In the genomic region with DNA sequence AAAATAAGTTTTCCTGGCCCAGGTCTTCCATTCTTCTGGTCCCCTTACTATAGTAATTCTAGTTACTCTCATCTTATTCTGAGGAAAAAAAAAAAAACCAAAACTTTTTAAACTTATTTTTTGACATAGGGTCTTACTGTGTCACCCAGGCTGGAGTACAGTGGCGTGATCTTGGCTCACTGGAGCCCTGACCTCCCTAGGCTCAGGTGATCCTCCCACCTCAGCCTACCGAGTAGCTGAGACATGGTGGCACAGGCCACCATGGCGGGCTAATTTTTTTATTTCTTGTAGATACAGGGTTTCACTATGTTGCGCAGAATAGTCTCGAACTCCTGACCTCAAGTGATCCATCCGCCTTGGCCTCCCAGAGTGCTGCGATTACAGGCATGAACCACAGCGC, we compare ENCODE assay signal across 20 cellular contexts. TPM values are rescaled to one million over a fixed set of nuclear protein-coding genes. Genes with fewer than 3 reads are reported as not detected.
DNase-seq lines count a peak whose midpoint lies in the region; ATAC-seq and TF ChIP-seq lines count a peak whose summit lies in the region.
"Had no signal": no experiment of that assay in that cellular context is flagged by ENCODE, and none has a peak within 500 bp of the region (broad histone marks: within the 10 kb centered on the region; RNA-seq: fewer than 3 reads in every experiment).

No MANE protein-coding gene starts in this region.

- peaks cover 80% of the 10 kb centered on the region for H3K36me3 ChIP-seq in cardiac muscle cell
- peaks cover 44% of the 10 kb centered on the region for H3K36me3 ChIP-seq in right atrium auricular region
- H3K36me3 ChIP-seq in HUES48 (ENCODE audit: control insufficient read depth, insufficient read depth, low read length), result peaks cover 91% of the 10 kb centered on the region

- H3K4me1 Mint-ChIP-seq in progenitor cell of endocrine pancreas (ENCODE audit: low read depth), result no peaks in the 10 kb centered on the region
- H3K4me1 Mint-ChIP-seq: CD14-positive monocyte; CD8-positive, alpha-beta memory T cell had no signal

- H3K4me1 ChIP-seq in cardiac muscle cell (ENCODE audit: low read depth) (no peaks in the 10 kb centered on the region), right atrium auricular region (no peaks in the 10 kb centered on the region), HUES48 (ENCODE audit: control insufficient read depth, insufficient read depth, low read length) (no peaks in the 10 kb centered on the region)
- H3K4me1 ChIP-seq: BE2C; BLaER1 treated with 17β-estradiol and CSF1 and Interleukin-3, amounts not matched to agents 10 nM and 100 nM had no signal

- no peak overlapping the region for H3K9ac ChIP-seq in HUES48 (ENCODE audit: low read depth, low read length)
- H3K9ac ChIP-seq: BLaER1 treated with 17β-estradiol and CSF1 and Interleukin-3, amounts not matched to agents 10 nM and 100 nM had no signal

- H3K27me3 ChIP-seq in cardiac muscle cell, result no peaks in the 10 kb centered on the region
- H3K27me3 ChIP-seq in right atrium auricular region, result no peaks in the 10 kb centered on the region
- H3K27me3 ChIP-seq in HUES48 (ENCODE audit: control insufficient read depth, insufficient read depth, low read length), result no peaks in the 10 kb centered on the region
- H3K27me3 ChIP-seq: BE2C; BLaER1 treated with 17β-estradiol and CSF1 and Interleukin-3, amounts not matched to agents 10 nM and 100 nM had no signal

- ATAC-seq in HG03039 (IDR thresholded peaks at IDR 0.05; ENCODE audit: unreplicated experiment), result no peak
- ATAC-seq: GM12878 had no signal

- H3K4me3 Mint-ChIP-seq in progenitor cell of endocrine pancreas (ENCODE audit: low read depth), result no peak overlapping the region
- H3K4me3 Mint-ChIP-seq: CD14-positive monocyte; CD4-positive, alpha-beta T cell had no signal

- H3K9me3 Mint-ChIP-seq in progenitor cell of endocrine pancreas (ENCODE audit: low read depth), result no peaks in the 10 kb centered on the region
- H3K9me3 Mint-ChIP-seq: CD14-positive monocyte; CD4-positive, alpha-beta T cell; CD8-positive, alpha-beta memory T cell had no signal

- H3K27me3 Mint-ChIP-seq in progenitor cell of endocrine pancreas, result no peaks in the 10 kb centered on the region
- H3K27me3 Mint-ChIP-seq: CD4-positive, alpha-beta T cell; CD8-positive, alpha-beta memory T cell had no signal

- no peak for DNase-seq in cardiac muscle cell (ENCODE audit: low read depth in 1 of 2, low spot score in 1 of 2)
- DNase-seq in right atrium auricular region (ENCODE audit: low spot score), result no peak
- DNase-seq in progenitor cell of endocrine pancreas (ENCODE audit: low spot score, unreplicated experiment), result no peak
- no peak for DNase-seq in AG08396 (ENCODE audit: low spot score)
- DNase-seq: AML-193; BE2C; CD4-positive, alpha-beta T cell; CD8-positive, alpha-beta memory T cell; DMS 273 treated with DMSO at 0.1 percent for 48 hours; DMS79; EL; GDM1; GOT3; H7; HCEC 1CT had no signal

- H3K9me3 ChIP-seq in cardiac muscle cell (ENCODE audit: low read depth), result no peaks in the 10 kb centered on the region
- no peaks in the 10 kb centered on the region for H3K9me3 ChIP-seq in right atrium auricular region
- no peaks in the 10 kb centered on the region for H3K9me3 ChIP-seq in HUES48 (ENCODE audit: control insufficient read depth, insufficient read depth, low read length)
- H3K9me3 ChIP-seq: BE2C; BLaER1 treated with 17β-estradiol and CSF1 and Interleukin-3, amounts not matched to agents 10 nM and 100 nM had no signal

- peak overlapping the region; percentile 62 for H3K27ac Mint-ChIP-seq in progenitor cell of endocrine pancreas
- H3K27ac Mint-ChIP-seq: CD4-positive, alpha-beta T cell had no signal

- TF ChIP-seq CTCF in cardiac muscle cell (IDR thresholded peaks at IDR 0.05; ENCODE audit: low read depth, low read length) (no peak), right atrium auricular region (IDR thresholded peaks at IDR 0.05) (no peak), progenitor cell of endocrine pancreas (IDR thresholded peaks at IDR 0.05; ENCODE audit: unreplicated experiment) (no peak)

- peaks cover 20% of the 10 kb centered on the region for H3K36me3 Mint-ChIP-seq in progenitor cell of endocrine pancreas (ENCODE audit: insufficient read depth)

- no peak overlapping the region for H3K4me3 ChIP-seq in cardiac muscle cell
- no peak overlapping the region for H3K4me3 ChIP-seq in right atrium auricular region
- no peak overlapping the region for H3K4me3 ChIP-seq in HUES48 (ENCODE audit: low read depth, low read length)
- H3K4me3 ChIP-seq: BLaER1 treated with 17β-estradiol and CSF1 and Interleukin-3, amounts not matched to agents 10 nM and 100 nM; GM12878 had no signal

- H3K27ac ChIP-seq in cardiac muscle cell (peak overlapping the region; percentile 10), right atrium auricular region (no peak overlapping the region), HUES48 (ENCODE audit: low read depth, low read length) (peak overlapping the region; percentile 29)
- H3K27ac ChIP-seq: BLaER1 treated with 17β-estradiol and CSF1 and Interleukin-3, amounts not matched to agents 10 nM and 100 nM had no signal

RNA-seq across cellular contexts. Expression of a gene that starts 38.4 kb away (rescaled TPM):
- total RNA-seq in cardiac muscle cell (107 and 147 TPM in 2 replicates), right atrium auricular region (10 to 100 TPM; 14.5 to 23.9 TPM), progenitor cell of endocrine pancreas (47.3 and 47.6 TPM in 2 replicates)
- polyA plus RNA-seq in cardiac muscle cell, result 46.2 and 65.2 TPM in 2 replicates

RNA-seq across cellular contexts. Expression of a gene that starts 49.7 kb away (rescaled TPM):
- total RNA-seq in cardiac muscle cell, result 41.0 and 77.6 TPM in 2 replicates
- 101 and 130 TPM in 2 replicates for polyA plus RNA-seq in cardiac muscle cell
- total RNA-seq in right atrium auricular region, result 10 to 100 TPM; 21.4 to 21.7 TPM
- 82.3 and 85.7 TPM in 2 replicates for total RNA-seq in progenitor cell of endocrine pancreas

Comparison
In these comparisons a context has a peak if more than half of its experiments do, and no peak if none do; other contexts are left out.
1. H3K27ac ChIP-seq: peak in cardiac muscle cell (single experiment) and HUES48 (single experiment); none in right atrium auricular region (0 of 2).